In genomic region chr2:73035899-73036778, GRCh38 we compare ENCODE assay signal across 12 cellular contexts. TPM values are rescaled to one million over a fixed set of nuclear protein-coding genes. Genes with fewer than 3 reads are reported as not detected.
DNase-seq lines count a peak whose midpoint lies in the region; TF ChIP-seq lines count a peak whose summit lies in the region.
"Had no signal": no experiment of that assay in that cellular context is flagged by ENCODE, and none has a peak within 500 bp of the region (broad histone marks: within the 10 kb centered on the region; RNA-seq: fewer than 3 reads in every experiment).

No MANE protein-coding gene starts in this region.

- no TSS peak for BruUV-seq in OCI-LY7 (replicated peaks; lab: Mats Ljungman, UMichigan)

- H3K9me2 ChIP-seq in OCI-LY7 (ENCODE audit: insufficient read depth, low read length): no peaks in the 10 kb centered on the region

- H3K27ac ChIP-seq in OCI-LY7 (ENCODE audit: low read depth, low read length, poor library complexity, severe bottlenecking) (no peak overlapping the region), osteoblast (ENCODE audit: low read depth, low read length) (no peak overlapping the region)
- H3K27ac ChIP-seq: psoas muscle, SK-N-MC had no signal

- TF ChIP-seq CTCF in OCI-LY7 (conservative IDR thresholded peaks at IDR 0.05; ENCODE audit: low read length) (peak; percentile 38; the same call in 1 of the 2 replicates), fibroblast of mammary gland (conservative IDR thresholded peaks at IDR 0.05; ENCODE audit: control insufficient read depth, insufficient read depth, low read depth, low read length) (peak; percentile 8), retinal pigment epithelial cell (conservative IDR thresholded peaks at IDR 0.05; ENCODE audit: low read depth, low read length) (peak; percentile 18), osteoblast (IDR thresholded peaks at IDR 0.05; ENCODE audit: extremely low read depth, low read depth, low read length) (no peak)

- no peak overlapping the region for H3K4me2 ChIP-seq in OCI-LY7 (ENCODE audit: low read length)
- H3K4me2 ChIP-seq in osteoblast (ENCODE audit: insufficient read depth, low read length): no peak overlapping the region

- CTCF ChIA-PET in OCI-LY7 (lab: Charles Lee; ENCODE audit: unreplicated experiment): no interaction called here

- no peaks in the 10 kb centered on the region for H3K9me3 ChIP-seq in OCI-LY7 (ENCODE audit: low read length)
- H3K9me3 ChIP-seq in osteoblast (ENCODE audit: low read depth, low read length): no peaks in the 10 kb centered on the region
- H3K9me3 ChIP-seq: psoas muscle had no signal

- DNase-seq in NCI-H1694 (lab: John Stamatoyannopoulos, UW) (peak; percentile 6), NCI-H1694 treated with DMSO at 0.1 percent for 48 hours (lab: John Stamatoyannopoulos, UW) (no peak), OCI-LY7 (ENCODE audit: low spot score) (peak; percentile 6), fibroblast of mammary gland (ENCODE audit: low read depth) (no peak), retinal pigment epithelial cell (ENCODE audit: low read depth) (no peak), GF-D8 (lab: John Stamatoyannopoulos, UW) (no peak), osteoblast (ENCODE audit: insufficient read length, low spot score, missing footprints) (no peak), NCI-H2081 (lab: John Stamatoyannopoulos, UW) (no peak)
- DNase-seq: HCEC 1CT, NCI-H345, psoas muscle had no signal

- H3K4me3 ChIP-seq in OCI-LY7 (ENCODE audit: low read depth, low read length, poor library complexity, severe bottlenecking) (no peak overlapping the region), fibroblast of mammary gland (ENCODE audit: control insufficient read depth, low read depth, low read length) (no peak overlapping the region), retinal pigment epithelial cell (ENCODE audit: low read length) (no peak overlapping the region), osteoblast (ENCODE audit: insufficient read depth, low read length) (no peak overlapping the region)
- H3K4me3 ChIP-seq: psoas muscle, SK-N-MC had no signal

- H3K27me3 ChIP-seq in osteoblast (ENCODE audit: insufficient read depth, low read length): no peaks in the 10 kb centered on the region

- H3K4me1 ChIP-seq in OCI-LY7 (ENCODE audit: insufficient read depth, low read length, poor library complexity, severe bottlenecking): no peaks in the 10 kb centered on the region
- H3K4me1 ChIP-seq in osteoblast (ENCODE audit: insufficient read depth, low read length): no peaks in the 10 kb centered on the region
- H3K4me1 ChIP-seq: psoas muscle had no signal

- H3K36me3 ChIP-seq in OCI-LY7 (ENCODE audit: insufficient read depth, low read length) (no peaks in the 10 kb centered on the region), osteoblast (ENCODE audit: insufficient read depth, low read length) (peaks cover 5% of the 10 kb centered on the region)

- H3K79me2 ChIP-seq in OCI-LY7 (ENCODE audit: insufficient read depth, low read depth, low read length) (no peaks in the 10 kb centered on the region), osteoblast (ENCODE audit: insufficient read depth, low read length) (no peaks in the 10 kb centered on the region)

- intact Hi-C loops in OCI-LY7 (cut with micrococcal nuclease; ENCODE audit: unreplicated experiment): no loop called here

- no peak overlapping the region for H2AFZ ChIP-seq in OCI-LY7 (ENCODE audit: low read length)
- H2AFZ ChIP-seq in osteoblast (ENCODE audit: low read length): no peak overlapping the region

- H4K20me1 ChIP-seq in OCI-LY7 (ENCODE audit: insufficient read depth, low read length) (no peaks in the 10 kb centered on the region), osteoblast (ENCODE audit: insufficient read depth, low read length) (peaks cover 9% of the 10 kb centered on the region)

- POLR2A ChIA-PET in OCI-LY7 (lab: Charles Lee): no interaction called here

RNA-seq across cellular contexts. Expression of gene SFXN5, which starts 35.4 kb away (rescaled TPM):
- total RNA-seq in OCI-LY7 (2014; rRNA removed; shearing (Covaris generic)): 4.5 and 7.8 TPM in 2 replicates
- total RNA-seq in OCI-LY7 (2022) (9.9 and 10.5 TPM in 2 replicates), osteoblast (13.8 and 17.0 TPM in 2 replicates)

Comparison
In these comparisons a context has a peak if more than half of its experiments do, and no peak if none do; other contexts are left out.
1. DNase-seq: peak in NCI-H1694 (single experiment) and OCI-LY7 (single experiment); none in NCI-H1694 treated with DMSO at 0.1 percent for 48 hours (single experiment), fibroblast of mammary gland (single experiment), retinal pigment epithelial cell (single experiment), GF-D8 (single experiment), osteoblast (single experiment) and NCI-H2081 (0 of 2).